In genomic region chr5:77086611-77087483, GRCh38 we compare ENCODE assay signal across 1 cellular context.
TF ChIP-seq lines count a peak whose summit lies in the region.

Gene ZBED3, minus strand, starts transcription at chr5:77087285. Its CDS starts 9,407 bp downstream, at chr5:77077878.

TF ChIP-seq in Ishikawa, 13 proteins besides CTCF, POLR2A, EP300 and RAD21 (continued from another document):
- TF ChIP-seq REST (IDR thresholded peaks at IDR 0.05; ENCODE audit: low read depth), result no peak
- TF ChIP-seq MAX (IDR thresholded peaks at IDR 0.05), result peak; percentile 92
- TF ChIP-seq YY1 (IDR thresholded peaks at IDR 0.05; ENCODE audit: low read depth), result no peak
- peak; percentile 91 for TF ChIP-seq USF1 (IDR thresholded peaks at IDR 0.05)
- TF ChIP-seq ZBTB7A (IDR thresholded peaks at IDR 0.05; ENCODE audit: low read depth), result 0 out of 2 replicates have a peak, but pooled peaks have one; percentile 25
- peak; percentile 92 for TF ChIP-seq CEBPB (IDR thresholded peaks at IDR 0.05)
- peak; percentile 24 for TF ChIP-seq TAF1 (IDR thresholded peaks at IDR 0.05; ENCODE audit: low read depth)
- TF ChIP-seq NFIC (IDR thresholded peaks at IDR 0.05), result no peak
- no peak for TF ChIP-seq EGR1 (IDR thresholded peaks at IDR 0.05)
